Comparison of ENCODE assay signal across 8 cellular contexts in genomic region chr7:92809397-92810241, GRCh38. TPM values are rescaled to one million over a fixed set of nuclear protein-coding genes. Genes with fewer than 3 reads are reported as not detected.
A peak's percentile ranks its signal among the peaks of the same experiment; 100 is the strongest.
DNase-seq lines count a peak whose midpoint lies in the region; ATAC-seq and TF ChIP-seq lines count a peak whose summit lies in the region.

No MANE protein-coding gene starts in this region.

- peak overlapping the region; percentile 75 for H3K27ac ChIP-seq in neutrophil

- CTCF ChIA-PET in BJ (lab: Yijun Ruan, JAX), result interaction anchor here (0.9 kb wide), 1 partner anchor 97 kb away, joined by 3 read pairs; no protein-coding TSS in a partner anchor

- DNase-seq in BJ (ENCODE audit: low read depth) (peak; percentile 58), NCI-H510A treated with DMSO at 0.1 percent for 48 hours (lab: John Stamatoyannopoulos, UW) (peak; percentile 50), fibroblast of pulmonary artery (ENCODE audit: low read depth) (peak; percentile 96), OCI-M2 (lab: John Stamatoyannopoulos, UW; ENCODE audit: unreplicated experiment) (no peak)
- DNase-seq in activated CD8-positive, alpha-beta memory T cell treated with anti-CD3 and anti-CD28 coated beads, Interleukin-2, amount 50 U/mL, for 48 hours, result peak; percentile 64

- peaks cover 14 to 18% of the 10 kb centered on the region in 2 experiments for H3K4me1 ChIP-seq in neutrophil (ENCODE audit: control insufficient read depth in 1 of 2, insufficient read depth in 1 of 2, low read depth in 1 of 2, low read length in 1 of 2)

- TF ChIP-seq CTCF in BJ (IDR thresholded peaks at IDR 0.05; ENCODE audit: insufficient read depth, low read depth, low read length) (no peak), fibroblast of pulmonary artery (IDR thresholded peaks at IDR 0.05; ENCODE audit: low read length, missing control alignments) (no peak), neutrophil (IDR thresholded peaks at IDR 0.05) (no peak)

- ATAC-seq in GM18873 (IDR thresholded peaks at IDR 0.05; ENCODE audit: low FRiP score, unreplicated experiment) (peak; percentile 87), HG03064 (IDR thresholded peaks at IDR 0.05; ENCODE audit: low read depth, unreplicated experiment) (peak; percentile 76)

- H3K9me3 ChIP-seq in neutrophil, result no peaks in the 10 kb centered on the region

- POLR2A ChIA-PET in BJ (lab: Charles Lee), result no interaction called here

- no peaks in the 10 kb centered on the region for H3K36me3 ChIP-seq in BJ (ENCODE audit: control insufficient read depth, insufficient read depth, low read length)
- H3K36me3 ChIP-seq in neutrophil, result no peaks in the 10 kb centered on the region

- no peak overlapping the region for H3K4me3 ChIP-seq in BJ (ENCODE audit: low read depth, low read length)
- no peak overlapping the region for H3K4me3 ChIP-seq in fibroblast of pulmonary artery (replicated peaks; ENCODE audit: low read depth, low read length)
- peak overlapping the region in 1 of 2 experiments; percentile 25 for H3K4me3 ChIP-seq in neutrophil (ENCODE audit: low read depth in 1 of 2, low read length in 1 of 2)

- H3K27me3 ChIP-seq in BJ (ENCODE audit: control insufficient read depth, insufficient read depth, low read length), result no peaks in the 10 kb centered on the region
- no peaks in the 10 kb centered on the region for H3K27me3 ChIP-seq in neutrophil

RNA-seq across cellular contexts. Expression of gene CDK6, which starts 26.8 kb away (rescaled TPM):
- 29.2 and 29.8 TPM in 2 replicates for polyA plus RNA-seq in BJ (2011; rRNA removed)
- polyA minus RNA-seq in BJ (2011; rRNA and poly(A)+ RNA removed), result 55.3 and 58.4 TPM in 2 replicates
